In the genomic region with DNA sequence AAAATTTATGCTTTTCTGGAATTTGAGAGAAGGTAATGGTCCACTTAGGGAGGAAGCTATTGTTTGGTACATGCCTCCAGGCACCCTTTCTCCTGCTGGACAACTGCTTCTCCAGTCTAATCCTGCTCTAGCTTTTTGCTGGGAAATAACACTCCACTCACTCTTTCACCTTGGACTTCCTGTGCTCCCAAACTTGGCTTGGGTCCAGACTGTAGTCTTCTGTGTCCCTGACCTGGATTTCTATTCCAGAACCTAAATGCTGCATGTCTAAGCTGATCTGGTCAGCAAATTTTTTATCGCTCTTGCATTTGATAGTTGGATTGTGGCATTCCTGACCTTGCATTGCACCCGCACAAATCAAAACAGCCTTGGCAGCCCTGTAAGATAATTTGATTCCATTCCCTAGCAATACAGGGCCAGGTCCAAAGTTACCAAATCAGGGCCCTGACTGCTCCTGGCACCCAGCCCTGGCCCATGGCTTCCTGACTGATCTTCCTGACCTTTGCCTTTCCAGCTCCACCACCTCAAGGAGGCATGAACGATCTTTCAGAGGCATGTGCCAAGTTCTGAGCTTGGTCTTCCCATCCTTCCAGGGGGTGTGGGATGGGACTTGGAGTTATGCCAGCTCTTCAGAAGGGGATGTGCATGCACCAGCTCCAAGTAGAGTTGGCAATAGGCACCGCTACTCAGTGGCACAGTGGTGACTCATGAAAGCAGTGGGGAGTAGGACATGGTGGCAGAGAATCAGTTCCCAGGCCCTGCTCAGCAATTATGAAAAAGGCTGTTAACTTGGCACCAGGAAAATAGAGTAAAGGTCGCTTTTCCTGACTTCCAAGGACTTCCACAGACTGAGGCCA, we compare ENCODE assay signal across 13 cellular contexts. TPM values are rescaled to one million over a fixed set of nuclear protein-coding genes. Genes with fewer than 3 reads are reported as not detected.
A peak's percentile ranks its signal among the peaks of the same experiment; 100 is the strongest.
DNase-seq lines count a peak whose midpoint lies in the region; ATAC-seq and TF ChIP-seq lines count a peak whose summit lies in the region.
"Had no signal": no experiment of that assay in that cellular context is flagged by ENCODE, and none has a peak within 500 bp of the region (broad histone marks: within the 10 kb centered on the region; RNA-seq: fewer than 3 reads in every experiment).

No MANE protein-coding gene starts in this region.

- H3K4me1 ChIP-seq in HCT116 (ENCODE audit: control insufficient read depth in 1 of 2, insufficient read depth in 2 of 2, low read length in 2 of 2) (no peaks in the 10 kb centered on the region), lower lobe of right lung (peaks cover 8% of the 10 kb centered on the region), OCI-LY7 (ENCODE audit: insufficient read depth, low read length, poor library complexity, severe bottlenecking) (no peaks in the 10 kb centered on the region)
- H3K4me1 ChIP-seq: left lung had no signal

- H3K4me2 ChIP-seq in HCT116 (ENCODE audit: low read length) (no peak overlapping the region), OCI-LY7 (ENCODE audit: low read length) (no peak overlapping the region)

- ATAC-seq in HCT116, result no peak
- ATAC-seq in lower lobe of right lung, result no peak
- ATAC-seq: left lung had no signal

- TF ChIP-seq POLR2A in HCT116 (IDR thresholded peaks at IDR 0.05; ENCODE audit: borderline replicate concordance, extremely low read depth, insufficient read depth, insufficient read length), result no peak

- H3K36me3 ChIP-seq in HCT116 (ENCODE audit: control insufficient read depth in 1 of 2, insufficient read depth in 2 of 2, low read length in 2 of 2), result no peaks in the 10 kb centered on the region
- no peaks in the 10 kb centered on the region for H3K36me3 ChIP-seq in lower lobe of right lung
- H3K36me3 ChIP-seq in OCI-LY7 (ENCODE audit: insufficient read depth, low read length), result no peaks in the 10 kb centered on the region
- H3K36me3 ChIP-seq: left lung, neutrophil had no signal

- H3K27ac ChIP-seq in HCT116 (ENCODE audit: low read depth, low read length) (no peak overlapping the region), lower lobe of right lung (no peak overlapping the region), OCI-LY7 (ENCODE audit: low read depth, low read length, poor library complexity, severe bottlenecking) (no peak overlapping the region)
- H3K27ac ChIP-seq: left lung, neutrophil had no signal

- H3K4me3 ChIP-seq in HCT116 (replicated peaks in 1 of 2; ENCODE audit: low read depth in 1 of 2, low read length in 2 of 2) (no peak overlapping the region), lower lobe of right lung (no peak overlapping the region), OCI-LY7 (ENCODE audit: low read depth, low read length, poor library complexity, severe bottlenecking) (no peak overlapping the region)
- H3K4me3 ChIP-seq: left lung had no signal

- BruUV-seq in HCT116 (replicated peaks; lab: Mats Ljungman, UMichigan), result no TSS peak
- no TSS peak for BruUV-seq in OCI-LY7 (replicated peaks; lab: Mats Ljungman, UMichigan)

- H3K9me2 ChIP-seq in HCT116 (ENCODE audit: insufficient read depth) (no peaks in the 10 kb centered on the region), OCI-LY7 (ENCODE audit: insufficient read depth, low read length) (no peaks in the 10 kb centered on the region)

- H4K20me1 ChIP-seq in HCT116 (ENCODE audit: insufficient read depth) (no peaks in the 10 kb centered on the region), OCI-LY7 (ENCODE audit: insufficient read depth, low read length) (no peaks in the 10 kb centered on the region)

- H3K79me2 ChIP-seq in HCT116 (ENCODE audit: insufficient read depth, low read length) (no peaks in the 10 kb centered on the region), OCI-LY7 (ENCODE audit: insufficient read depth, low read depth, low read length) (no peaks in the 10 kb centered on the region)

- H3K27me3 ChIP-seq in HCT116 (ENCODE audit: insufficient read depth, low read length), result no peaks in the 10 kb centered on the region
- no peaks in the 10 kb centered on the region for H3K27me3 ChIP-seq in lower lobe of right lung (ENCODE audit: low read depth)
- H3K27me3 ChIP-seq: left lung had no signal

- POLR2A ChIA-PET in HCT116 (lab: Charles Lee) (no interaction called here), OCI-LY7 (lab: Charles Lee) (no interaction called here)

- no peak for TF ChIP-seq RAD21 in HCT116 (IDR thresholded peaks at IDR 0.05; ENCODE audit: low read depth)

- CTCF ChIA-PET in HCT116 (lab: Charles Lee), result no interaction called here
- CTCF ChIA-PET in OCI-LY7 (lab: Charles Lee; ENCODE audit: unreplicated experiment), result no interaction called here

- H3K9ac ChIP-seq in HCT116 (ENCODE audit: low read length), result no peak overlapping the region

- no peaks in the 10 kb centered on the region for H3K9me3 ChIP-seq in HCT116 (ENCODE audit: control insufficient read depth in 1 of 2, insufficient read depth in 1 of 2, low read depth in 1 of 2, low read length in 2 of 2)
- no peaks in the 10 kb centered on the region for H3K9me3 ChIP-seq in lower lobe of right lung
- no peaks in the 10 kb centered on the region for H3K9me3 ChIP-seq in OCI-LY7 (ENCODE audit: low read length)
- H3K9me3 ChIP-seq: left lung, neutrophil had no signal

- intact Hi-C loops in HCT116 (cut with micrococcal nuclease), result no loop called here
- intact Hi-C loops in lower lobe of right lung (cut with DNase I), result no loop called here
- intact Hi-C loops in OCI-LY7 (cut with micrococcal nuclease; ENCODE audit: unreplicated experiment), result no loop called here

- RAD21 ChIA-PET in HCT116 (lab: Charles Lee; ENCODE audit: low non-redundant PET in 1 of 2, low total read pairs in 2 of 2, uncharacterized antibody in 2 of 2, unreplicated experiment in 2 of 2), result no interaction called here

- peak; percentile 46 for DNase-seq in A172 (ENCODE audit: low spot score)
- no peak for DNase-seq in HCT116 (ENCODE audit: low read depth, low spot score)
- DNase-seq in astrocyte of the hippocampus (ENCODE audit: low read depth, low spot score), result peak; percentile 26
- peak; percentile 78 for DNase-seq in medulla oblongata (ENCODE audit: extremely low spot score)
- no peak for DNase-seq in lower lobe of right lung
- DNase-seq in T1000 (lab: John Stamatoyannopoulos, UW), result no peak
- DNase-seq in stimulated activated naive CD4-positive, alpha-beta T cell (lab: John Stamatoyannopoulos, UW), result no peak
- no peak for DNase-seq in OCI-LY7 (ENCODE audit: low spot score)
- DNase-seq: AML-193, HCEC 1CT, left lung had no signal

- TF ChIP-seq CTCF in HCT116 (IDR thresholded peaks at IDR 0.05 in 2 of 3, conservative IDR thresholded peaks at IDR 0.05 in 1 of 3; ENCODE audit: borderline replicate concordance in 1 of 3, insufficient read depth in 1 of 3, low read depth in 2 of 3, low read length in 2 of 3) (no peak), lower lobe of right lung (IDR thresholded peaks at IDR 0.05) (no peak), OCI-LY7 (conservative IDR thresholded peaks at IDR 0.05; ENCODE audit: low read length) (no peak)

- no peak overlapping the region for H2AFZ ChIP-seq in HCT116 (ENCODE audit: low read depth, low read length, poor library complexity, severe bottlenecking)
- no peak overlapping the region for H2AFZ ChIP-seq in OCI-LY7 (ENCODE audit: low read length)

TF ChIP-seq in HCT116, 20 proteins besides CTCF, POLR2A, EP300 and RAD21:
- TF ChIP-seq ZNF274 (IDR thresholded peaks at IDR 0.05; ENCODE audit: low read depth, low read length) (no peak), TCF7L2 (IDR thresholded peaks at IDR 0.05; ENCODE audit: borderline replicate concordance, extremely low read depth, insufficient read depth, insufficient read length) (peak; percentile 44)
TF ChIP-seq in HCT116: peak in this region for 1.

RNA-seq across cellular contexts. Expression of a gene that starts 43.9 kb away (rescaled TPM):
- total RNA-seq in A172 (2014; rRNA removed; shearing (Covaris generic)), result 0.40 TPM in 1 of 2 replicates, not detected in the other
- total RNA-seq in HCT116 (2021; ENCODE audit: unreplicated experiment) (not detected), lower lobe of right lung (0.59 TPM), OCI-LY7 (2022) (not detected in 2 replicates)
- 0.05 and 0.17 TPM in 2 replicates for polyA plus RNA-seq in HCT116 (2012)
- total RNA-seq in OCI-LY7 (2014; rRNA removed; shearing (Covaris generic)), result not detected in 2 replicates
- total RNA-seq: astrocyte had no signal

Comparison
In these comparisons a context has a peak if more than half of its experiments do, and no peak if none do; other contexts are left out.
1. DNase-seq: peak in A172 (single experiment), astrocyte of the hippocampus (single experiment) and medulla oblongata (single experiment); none in HCT116 (single experiment), lower lobe of right lung (single experiment), T1000 (single experiment), stimulated activated naive CD4-positive, alpha-beta T cell (0 of 6) and OCI-LY7 (single experiment).